Comparison of ENCODE assay signal across 21 cellular contexts in the genomic region with DNA sequence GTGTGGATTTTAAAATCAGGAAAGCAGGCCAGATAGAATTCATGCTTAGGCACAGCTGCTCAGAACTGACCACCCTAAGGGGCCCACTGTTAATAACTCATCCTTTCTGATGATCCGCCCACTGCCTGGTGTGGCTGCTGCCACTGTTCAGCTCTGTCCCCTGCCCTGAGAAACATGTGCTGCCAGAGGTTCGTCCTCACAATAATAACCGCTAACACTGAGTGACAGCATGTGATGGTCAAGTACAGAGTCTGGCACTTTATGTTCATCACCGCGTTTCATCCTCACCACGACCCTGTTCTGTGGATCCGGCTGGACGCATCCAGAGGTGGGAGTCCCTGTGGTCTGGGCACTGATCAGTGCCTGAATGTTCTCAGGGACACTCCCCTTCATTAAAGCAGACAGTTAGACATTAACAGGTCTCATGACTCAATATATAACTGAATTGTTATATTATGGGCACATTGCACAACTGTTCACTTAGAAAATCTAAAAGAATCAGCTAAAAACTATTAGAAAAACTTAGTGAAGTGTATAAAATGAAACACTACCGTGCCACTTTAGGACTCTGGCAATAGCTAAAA.
DNase-seq lines count a peak whose midpoint lies in the region; ATAC-seq, FAIRE-seq and TF ChIP-seq lines count a peak whose summit lies in the region.
"Had no signal": no experiment of that assay in that cellular context is flagged by ENCODE, and none has a peak within 500 bp of the region (broad histone marks: within the 10 kb centered on the region; RNA-seq: fewer than 3 reads in every experiment).

No MANE protein-coding gene starts in this region.

- intact Hi-C loops in left colon (cut with DNase I, micrococcal nuclease) = no loop called here
- intact Hi-C loops in gastrocnemius medialis (cut with DNase I; ENCODE audit: low total_unique reads) = no loop called here

- DNase-seq in HTR-8/SVneo (ENCODE audit: insufficient read length, low spot score) (no peak), ecto neural progenitor cell (ENCODE audit: low spot score) (peak; percentile 24), left colon (peak in 1 of 2 donors; percentile 23), renal cortical epithelial cell (ENCODE audit: low read depth) (peak; percentile 95), gastrocnemius medialis (no peak), amygdala (lab: John Stamatoyannopoulos, UW) (no peak), NCI-H1092 (lab: John Stamatoyannopoulos, UW) (no peak)
- DNase-seq in stimulated activated CD8-positive, alpha-beta memory T cell treated with anti-CD3 and anti-CD28 coated beads, Interleukin-4, amount 100 ng/mL, for 48 hours = no peak
- DNase-seq: ACHN, DMS79, H9, MM.1S, NCI-H1092 treated with DMSO at 0.1 percent for 48 hours, NCI-H146, NCI-H2029 treated with DMSO at 0.1 percent for 48 hours, NCI-H2171 treated with DMSO at 0.1 percent for 48 hours, NCI-H446 had no signal

- TF ChIP-seq CTCF in gastrocnemius medialis (IDR thresholded peaks at IDR 0.05 in 4 of 5, conservative IDR thresholded peaks at IDR 0.05 in 1 of 5) = no peak

- no peaks in the 10 kb centered on the region for H3K27me3 ChIP-seq in gastrocnemius medialis
- H3K27me3 ChIP-seq: SJSA1 had no signal

- in situ Hi-C loops in gastrocnemius medialis (cut with MboI; ENCODE audit: low sequenced_read_pairs in 4 of 4) = no loop called here

- no peak overlapping the region for H3K27ac ChIP-seq in gastrocnemius medialis
- H3K27ac ChIP-seq: C4-2B, SJSA1 had no signal

- peak; percentile 13 for FAIRE-seq in HTR-8/SVneo (lab: Jason Lieb, UNC)
- FAIRE-seq: GM12892 had no signal

- no peaks in the 10 kb centered on the region for H3K9me3 ChIP-seq in gastrocnemius medialis
- H3K9me3 ChIP-seq: SJSA1 had no signal

- no peaks in the 10 kb centered on the region for H3K36me3 ChIP-seq in gastrocnemius medialis
- H3K36me3 ChIP-seq: SJSA1 had no signal

- no peak overlapping the region for H3K4me3 ChIP-seq in gastrocnemius medialis
- H3K4me3 ChIP-seq: SJSA1 had no signal

- TF ChIP-seq POLR2A in gastrocnemius medialis (IDR thresholded peaks at IDR 0.05) = no peak

- H3K4me1 ChIP-seq in gastrocnemius medialis = no peaks in the 10 kb centered on the region

- ATAC-seq in left colon (peak; percentile 96), gastrocnemius medialis (no peak)
- ATAC-seq: Panc1 had no signal

Comparison
In these comparisons a context has a peak if more than half of its experiments do, and no peak if none do; other contexts are left out.
1. DNase-seq: peak in ecto neural progenitor cell (single experiment) and renal cortical epithelial cell (single experiment); none in HTR-8/SVneo (single experiment), stimulated activated CD8-positive, alpha-beta memory T cell treated with anti-CD3 and anti-CD28 coated beads, Interleukin-4, amount 100 ng/mL, for 48 hours (single experiment), gastrocnemius medialis (0 of 2), amygdala (0 of 56) and NCI-H1092 (single experiment).